In genomic region chr11:2929511-2929879, GRCh38 we compare ENCODE assay signal across 8 cellular contexts. TPM values are rescaled to one million over a fixed set of nuclear protein-coding genes. Genes with fewer than 3 reads are reported as not detected.
DNase-seq lines count a peak whose midpoint lies in the region; ATAC-seq and TF ChIP-seq lines count a peak whose summit lies in the region.

No MANE protein-coding gene starts in this region.

- in situ Hi-C loops in Panc1 (cut with HindIII; ENCODE audit: low pct_unique_long_range_greater_than_20kb, low sequenced_read_pairs) (no loop called here), brain microvascular endothelial cell (cut with HindIII; ENCODE audit: low pct_ligation_motif_present, low sequenced_read_pairs) (no loop called here)

- TF ChIP-seq CTCF in Panc1 (IDR thresholded peaks at IDR 0.05) (no peak), brain microvascular endothelial cell (IDR thresholded peaks at IDR 0.05; ENCODE audit: low read depth, low read length, missing control alignments) (no peak)

- H3K27ac ChIP-seq in Panc1 (ENCODE audit: low read length): peak overlapping the region; percentile 97
- peak overlapping the region; percentile 91 for H3K27ac ChIP-seq in brain microvascular endothelial cell
- H3K27ac ChIP-seq in stomach smooth muscle (ENCODE audit: low read length): no peak overlapping the region

- BruUV-seq in Panc1 (replicated peaks; lab: Mats Ljungman, UMichigan): no TSS peak

- H3K27me3 ChIP-seq in Panc1 (ENCODE audit: control insufficient read depth, insufficient read depth, low read length): no peaks in the 10 kb centered on the region
- H3K27me3 ChIP-seq in brain microvascular endothelial cell (replicated peaks): no peaks in the 10 kb centered on the region
- H3K27me3 ChIP-seq in stomach smooth muscle (ENCODE audit: control insufficient read depth in 1 of 2, insufficient read depth in 2 of 2, low read length in 2 of 2): peaks cover 8 to 40% of the 10 kb centered on the region in 2 donors

- H3K4me1 ChIP-seq in Panc1 (ENCODE audit: control insufficient read depth, insufficient read depth, low read length) (peaks cover 68% of the 10 kb centered on the region), stomach smooth muscle (ENCODE audit: control insufficient read depth, insufficient read depth, low read length) (peaks cover 27% of the 10 kb centered on the region)

- peak; percentile 94 for DNase-seq in GM03348 (ENCODE audit: low spot score)
- DNase-seq in Panc1 (ENCODE audit: low read depth, low spot score): no peak
- DNase-seq in brain microvascular endothelial cell: peak; percentile 56
- peak; percentile 80 to 83 for DNase-seq in left colon
- DNase-seq in UCSD-AML1 (lab: John Stamatoyannopoulos, UW; ENCODE audit: unreplicated experiment): no peak

- peak overlapping the region in 1 of 2 donors; percentile 22 for H3K9ac ChIP-seq in stomach smooth muscle (ENCODE audit: low read length in 2 of 2)

- peak overlapping the region; percentile 73 to 84 for H3K4me3 ChIP-seq in Panc1 (ENCODE audit: low read depth in 2 of 2, low read length in 2 of 2)
- H3K4me3 ChIP-seq in brain microvascular endothelial cell (ENCODE audit: low read depth, low read length): peak overlapping the region; percentile 87
- peak overlapping the region; percentile 49 to 66 for H3K4me3 ChIP-seq in stomach smooth muscle (ENCODE audit: low read length in 2 of 2)

- H3K36me3 ChIP-seq in Panc1 (ENCODE audit: control insufficient read depth, insufficient read depth, low read length) (no peaks in the 10 kb centered on the region; the same call in 1 of the 2 replicates), brain microvascular endothelial cell (replicated peaks) (no peaks in the 10 kb centered on the region), stomach smooth muscle (ENCODE audit: control insufficient read depth in 2 of 2, insufficient read depth in 2 of 2, low read length in 2 of 2) (no peaks in the 10 kb centered on the region)

- intact Hi-C loops in Panc1 (cut with micrococcal nuclease; ENCODE audit: unreplicated experiment) (no loop called here), left colon (cut with DNase I, micrococcal nuclease) (no loop called here)

- POLR2A ChIA-PET in Panc1 (lab: Charles Lee): interaction anchor here (0.6 to 2.1 kb wide), 6 partner anchors 9 to 57 kb away, joined by 3 to 20 read pairs (median 7); a partner anchor contains a TSS

- no peaks in the 10 kb centered on the region for H3K9me3 ChIP-seq in Panc1 (ENCODE audit: control insufficient read depth, insufficient read depth, low read depth, low read length)
- no peaks in the 10 kb centered on the region for H3K9me3 ChIP-seq in stomach smooth muscle (ENCODE audit: control insufficient read depth in 2 of 2, low read length in 2 of 2)

- peak; percentile 65 for ATAC-seq in Panc1
- peak; percentile 60 for ATAC-seq in left colon
- no peak for ATAC-seq in HG03097 (IDR thresholded peaks at IDR 0.05; ENCODE audit: low FRiP score, unreplicated experiment)
- ATAC-seq in HG02970 (IDR thresholded peaks at IDR 0.05; ENCODE audit: low FRiP score, unreplicated experiment): no peak

- CTCF ChIA-PET in Panc1 (lab: Charles Lee): interaction anchor here (0.8 to 3.0 kb wide), 7 partner anchors 12 to 397 kb away, joined by 3 to 8 read pairs (median 7); no protein-coding TSS in a partner anchor

RNA-seq across cellular contexts. Expression of gene PHLDA2, which starts 0.3 kb away (rescaled TPM):
- total RNA-seq in Panc1 (2021; ENCODE audit: unreplicated experiment): 195 TPM
- 286 TPM for polyA plus RNA-seq in Panc1 (2012; ENCODE audit: insufficient read length)
- 10 to 100 TPM; 29.9 to 36.7 TPM for total RNA-seq in left colon

RNA-seq across cellular contexts. Expression of gene CDKN1C, which starts 43.9 kb away (rescaled TPM):
- total RNA-seq in Panc1 (2021; ENCODE audit: unreplicated experiment): 4.6 TPM
- 10.9 TPM for polyA plus RNA-seq in Panc1 (2012; ENCODE audit: insufficient read length)
- 10 to 100 TPM in 1 of 2 donors, 1 to 10 TPM in 1; 5.8 to 10.6 TPM for total RNA-seq in left colon

Comparison
In these comparisons a context has a peak if more than half of its experiments do, and no peak if none do; other contexts are left out.
1. DNase-seq: peak in GM03348 (single experiment), brain microvascular endothelial cell (single experiment) and left colon (2 of 2); none in Panc1 (single experiment) and UCSD-AML1 (single experiment).
2. ATAC-seq: peak in Panc1 (single experiment) and left colon (single experiment); none in HG03097 (single experiment) and HG02970 (single experiment).
3. Peak in every context shown above with its lines, with median percentiles within 50 percentile points of each other: H3K4me3 ChIP-seq.